In genomic region chr4:88497859-88498409, GRCh38 we compare ENCODE assay signal across 24 cellular contexts. TPM values are rescaled to one million over a fixed set of nuclear protein-coding genes. Genes with fewer than 3 reads are reported as not detected.
DNase-seq lines count a peak whose midpoint lies in the region; ATAC-seq lines count a peak whose summit lies in the region.
"Had no signal": no experiment of that assay in that cellular context is flagged by ENCODE, and none has a peak within 500 bp of the region (broad histone marks: within the 10 kb centered on the region; RNA-seq: fewer than 3 reads in every experiment).

No MANE protein-coding gene starts in this region.

- H3K36me3 ChIP-seq in mesenchymal stem cell (ENCODE audit: control insufficient read depth in 1 of 2, insufficient read depth in 2 of 2, low read depth in 1 of 2, low read length in 2 of 2) = no peaks in the 10 kb centered on the region
- H3K36me3 ChIP-seq: BE2C, BLaER1 had no signal

- no peak overlapping the region for H4K8ac ChIP-seq in mesenchymal stem cell (ENCODE audit: low read length)

- H2BK12ac ChIP-seq in mesenchymal stem cell (ENCODE audit: low read length in 2 of 2) = no peak overlapping the region

- no peak overlapping the region for H2AFZ ChIP-seq in mesenchymal stem cell (ENCODE audit: low read depth, low read length)

- no peak overlapping the region for H2AK5ac ChIP-seq in mesenchymal stem cell (ENCODE audit: low read length, severe bottlenecking)

- WGBS in mesenchymal stem cell = 85% methylated on average over 2 of the region's 2 CpGs

- no peak overlapping the region for H3K4me3 Mint-ChIP-seq in stimulated activated memory B cell treated with anti-CD40 and anti-IgM and Interleukin-4, amounts not matched to agents 10 μg/mL and 1 μg/mL and 100 μg/mL, for 72 hours
- H3K4me3 Mint-ChIP-seq in activated T-cell treated with anti-CD3 and anti-CD28 coated beads, Interleukin-2, amount 50 U/mL, for 24 hours = no peak overlapping the region
- H3K4me3 Mint-ChIP-seq: CD14-positive monocyte; CD4-positive, alpha-beta memory T cell; CD4-positive, CD25-positive, alpha-beta regulatory T cell; CD8-positive, alpha-beta memory T cell had no signal

- H3K27ac Mint-ChIP-seq in stimulated activated memory B cell treated with anti-CD40 and anti-IgM and Interleukin-4, amounts not matched to agents 10 μg/mL and 1 μg/mL and 100 μg/mL, for 72 hours = no peak overlapping the region
- H3K27ac Mint-ChIP-seq in activated T-cell treated with anti-CD3 and anti-CD28 coated beads, Interleukin-2, amount 50 U/mL, for 24 hours = no peak overlapping the region
- H3K27ac Mint-ChIP-seq: CD4-positive, CD25-positive, alpha-beta regulatory T cell; CD8-positive, alpha-beta memory T cell had no signal

- H3K4me1 Mint-ChIP-seq in stimulated activated memory B cell treated with anti-CD40 and anti-IgM and Interleukin-4, amounts not matched to agents 10 μg/mL and 1 μg/mL and 100 μg/mL, for 72 hours = no peaks in the 10 kb centered on the region
- H3K4me1 Mint-ChIP-seq in activated T-cell treated with anti-CD3 and anti-CD28 coated beads, Interleukin-2, amount 50 U/mL, for 24 hours (ENCODE audit: low read depth) = no peaks in the 10 kb centered on the region
- H3K4me1 Mint-ChIP-seq: CD14-positive monocyte; CD4-positive, alpha-beta memory T cell; CD8-positive, alpha-beta memory T cell had no signal

- H3K36me3 Mint-ChIP-seq in stimulated activated memory B cell treated with anti-CD40 and anti-IgM and Interleukin-4, amounts not matched to agents 10 μg/mL and 1 μg/mL and 100 μg/mL, for 72 hours = peaks cover 20% of the 10 kb centered on the region
- H3K36me3 Mint-ChIP-seq in activated T-cell treated with anti-CD3 and anti-CD28 coated beads, Interleukin-2, amount 50 U/mL, for 24 hours (ENCODE audit: low read depth) = peaks cover 39% of the 10 kb centered on the region

- no peak overlapping the region for H3K18ac ChIP-seq in mesenchymal stem cell (ENCODE audit: low read depth in 1 of 2, low read length in 2 of 2)

- no peak overlapping the region for H3K14ac ChIP-seq in mesenchymal stem cell (ENCODE audit: low read length in 2 of 2)

- no peak overlapping the region for H3K9ac ChIP-seq in mesenchymal stem cell (ENCODE audit: low read length)
- H3K9ac ChIP-seq: BLaER1 had no signal

- H3K4me2 ChIP-seq in mesenchymal stem cell (ENCODE audit: low read length, poor library complexity, severe bottlenecking) = no peak overlapping the region
- H3K4me2 ChIP-seq: BLaER1 had no signal

- no peaks in the 10 kb centered on the region for H3K9me3 Mint-ChIP-seq in stimulated activated memory B cell treated with anti-CD40 and anti-IgM and Interleukin-4, amounts not matched to agents 10 μg/mL and 1 μg/mL and 100 μg/mL, for 72 hours
- H3K9me3 Mint-ChIP-seq in activated T-cell treated with anti-CD3 and anti-CD28 coated beads, Interleukin-2, amount 50 U/mL, for 24 hours = no peaks in the 10 kb centered on the region
- H3K9me3 Mint-ChIP-seq: CD14-positive monocyte; CD4-positive, alpha-beta memory T cell; CD4-positive, CD25-positive, alpha-beta regulatory T cell; CD8-positive, alpha-beta memory T cell had no signal

- intact Hi-C loops in sciatic nerve (cut with DNase I) = no loop called here

- no peak overlapping the region for H3K4me3 ChIP-seq in mesenchymal stem cell (ENCODE audit: insufficient read depth in 1 of 2, low read depth in 1 of 2, low read length in 2 of 2)
- H3K4me3 ChIP-seq: BLaER1, GM12878 had no signal

- no peak overlapping the region for H2BK120ac ChIP-seq in mesenchymal stem cell (ENCODE audit: low read depth, low read length)

- H3K27ac ChIP-seq in mesenchymal stem cell (ENCODE audit: low read length, poor library complexity, severe bottlenecking) = no peak overlapping the region
- H3K27ac ChIP-seq: BLaER1 had no signal

- ATAC-seq in sciatic nerve (peak; percentile 28), HG02970 (IDR thresholded peaks at IDR 0.05; ENCODE audit: low FRiP score, unreplicated experiment) (no peak)
- ATAC-seq in stimulated activated memory B cell treated with anti-CD40 and anti-IgM and Interleukin-4, amounts not matched to agents 10 μg/mL and 1 μg/mL and 100 μg/mL, for 72 hours = peak; percentile 27
- ATAC-seq: GM12878 had no signal

- DNase-seq in mesenchymal stem cell (no peak), sciatic nerve (ENCODE audit: low spot score) (no peak), amniotic stem cell (lab: John Stamatoyannopoulos, UW) (no peak)
- no peak for DNase-seq in activated T-cell treated with anti-CD3 and anti-CD28 coated beads, Interleukin-2, amount 50 U/mL, for 24 hours
- DNase-seq: 8988T; ACHN; BE2C; C1 segment of cervical spinal cord; CD4-positive, alpha-beta memory T cell; CD4-positive, CD25-positive, alpha-beta regulatory T cell; CD8-positive, alpha-beta memory T cell; COR-L47; DMS 273 treated with DMSO at 0.1 percent for 48 hours; DMS153; DMS53; DMS79; DND-41; EL; GDM1 had no signal

- H3K23ac ChIP-seq in mesenchymal stem cell (ENCODE audit: low read length in 2 of 2) = no peak overlapping the region

- no peak overlapping the region for H3K4ac ChIP-seq in mesenchymal stem cell (ENCODE audit: low read depth in 1 of 2, low read length in 2 of 2)

- no peak overlapping the region for H2BK5ac ChIP-seq in mesenchymal stem cell (ENCODE audit: low read depth, low read length, poor library complexity, severe bottlenecking)

- no peaks in the 10 kb centered on the region for H3K27me3 Mint-ChIP-seq in stimulated activated memory B cell treated with anti-CD40 and anti-IgM and Interleukin-4, amounts not matched to agents 10 μg/mL and 1 μg/mL and 100 μg/mL, for 72 hours
- no peaks in the 10 kb centered on the region for H3K27me3 Mint-ChIP-seq in activated T-cell treated with anti-CD3 and anti-CD28 coated beads, Interleukin-2, amount 50 U/mL, for 24 hours
- H3K27me3 Mint-ChIP-seq: CD4-positive, alpha-beta memory T cell; CD4-positive, CD25-positive, alpha-beta regulatory T cell; CD8-positive, alpha-beta memory T cell had no signal

- H3K27me3 ChIP-seq in mesenchymal stem cell (ENCODE audit: control insufficient read depth in 1 of 2, insufficient read depth in 1 of 2, low read length in 2 of 2) = no peaks in the 10 kb centered on the region
- H3K27me3 ChIP-seq: BLaER1 had no signal

- H3K4me1 ChIP-seq in mesenchymal stem cell (ENCODE audit: control insufficient read depth, insufficient read depth, low read depth, low read length) = no peaks in the 10 kb centered on the region
- H3K4me1 ChIP-seq: BE2C, BLaER1 had no signal

- H3K9me3 ChIP-seq in mesenchymal stem cell (ENCODE audit: control insufficient read depth, low read length) = no peaks in the 10 kb centered on the region
- H3K9me3 ChIP-seq: BE2C, BLaER1 had no signal

- H3K79me1 ChIP-seq in mesenchymal stem cell (replicated peaks; ENCODE audit: low read length, poor library complexity, severe bottlenecking) = no peaks in the 10 kb centered on the region

- H2BK15ac ChIP-seq in mesenchymal stem cell (ENCODE audit: low read depth, poor library complexity, severe bottlenecking) = no peak overlapping the region

- H4K91ac ChIP-seq in mesenchymal stem cell (ENCODE audit: low read length) = peak overlapping the region; percentile 56

RNA-seq across cellular contexts. Expression of gene PYURF, which starts 25.6 kb away (rescaled TPM):
- polyA plus RNA-seq in mesenchymal stem cell (2013, experiment 1 of 2) = 71.7 TPM
- 76.6 TPM for polyA plus RNA-seq in mesenchymal stem cell (2013, experiment 2 of 2)
- total RNA-seq in sciatic nerve = 69.5 TPM

RNA-seq across cellular contexts. Expression of gene HERC5, which starts 41.0 kb away (rescaled TPM):
- polyA plus RNA-seq in mesenchymal stem cell (2013, experiment 1 of 2) = 0.88 TPM
- polyA plus RNA-seq in mesenchymal stem cell (2013, experiment 2 of 2) = 0.85 TPM
- 8.0 TPM for total RNA-seq in sciatic nerve
